Comparison of ENCODE assay signal across 8 cellular contexts in the genomic region with DNA sequence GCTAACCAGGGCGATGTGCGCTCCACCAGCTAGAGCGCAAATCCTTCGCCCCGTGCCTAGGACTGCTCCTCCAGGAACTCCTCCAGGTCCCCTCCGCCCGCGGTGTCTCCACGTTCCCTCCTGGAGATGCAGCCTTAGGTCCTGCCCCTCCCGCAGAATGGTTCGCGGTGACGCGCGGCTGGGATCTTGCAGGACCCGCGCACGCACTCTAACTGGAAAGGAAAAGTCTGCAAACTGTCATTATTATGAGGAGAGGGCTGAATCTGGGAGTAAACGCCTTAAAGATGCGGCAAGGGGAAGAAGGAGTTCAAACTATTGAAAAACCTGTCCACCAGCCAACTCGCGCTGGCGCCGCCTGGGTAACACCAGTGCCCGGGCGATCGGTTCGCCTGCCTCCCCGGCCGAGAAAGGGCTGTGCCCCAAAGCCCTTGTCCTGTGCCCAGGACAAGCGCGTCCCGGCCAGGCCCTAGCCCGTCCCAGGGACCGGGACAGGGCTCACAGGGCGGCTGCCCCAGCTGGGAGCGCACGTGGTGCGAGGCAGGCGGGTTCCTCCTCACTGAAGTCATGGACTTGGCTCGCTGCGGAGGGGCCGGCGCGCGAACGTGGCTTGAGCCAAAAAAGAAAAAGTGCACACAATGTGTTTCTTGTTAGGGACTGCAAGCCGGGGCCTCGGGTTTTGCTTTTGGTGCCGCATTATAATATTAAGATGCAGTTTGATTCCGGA. TPM values are rescaled to one million over a fixed set of nuclear protein-coding genes. Genes with fewer than 3 reads are reported as not detected.
DNase-seq lines count a peak whose midpoint lies in the region; ATAC-seq, FAIRE-seq and TF ChIP-seq lines count a peak whose summit lies in the region.

No MANE protein-coding gene starts in this region.

- H3K27me3 ChIP-seq in HUES64 (ENCODE audit: insufficient read depth, low read length) (peaks cover 46% of the 10 kb centered on the region), H1 (replicated peaks in 1 of 4; ENCODE audit: control insufficient read depth in 3 of 4, extremely low read depth in 1 of 4, insufficient read depth in 3 of 4, low read length in 3 of 4) (peaks cover 11 to 43% (median 40%) of the 10 kb centered on the region in 4 experiments)

- H4K5ac ChIP-seq in H1 (ENCODE audit: insufficient read length, low read depth, low read length): no peak overlapping the region

- 0 out of 2 replicates have a peak overlapping the region, but pooled peaks have one; percentile 88 for H2BK15ac ChIP-seq in H1 (ENCODE audit: low read length)

- H3K79me2 ChIP-seq in H1 (ENCODE audit: control insufficient read depth in 1 of 2, insufficient read depth in 2 of 2, low read length in 2 of 2) (no peaks in the 10 kb centered on the region), OCI-LY7 (ENCODE audit: insufficient read depth, low read depth, low read length) (no peaks in the 10 kb centered on the region)

- H3K27ac ChIP-seq in HUES64 (ENCODE audit: low read depth, low read length) (peak overlapping the region; percentile 98; the same call in 1 of the 2 replicates), H1 (ENCODE audit: low read depth, low read length) (no peak overlapping the region), temporal lobe (ENCODE audit: low read depth, low read length) (peak overlapping the region; percentile 33), OCI-LY7 (ENCODE audit: low read depth, low read length, poor library complexity, severe bottlenecking) (no peak overlapping the region)

- H3K56ac ChIP-seq in H1 (replicated peaks; ENCODE audit: insufficient read length, low read depth, low read length): no peak overlapping the region

- H3K36me3 ChIP-seq in HUES64 (ENCODE audit: insufficient read depth, low read length) (no peaks in the 10 kb centered on the region), H1 (ENCODE audit: control insufficient read depth in 2 of 4, insufficient read depth in 4 of 4, low read length in 3 of 4) (peaks cover 0 to 2% (median 0%) of the 10 kb centered on the region in 4 experiments; a peak in 1 of 8 replicates), OCI-LY7 (ENCODE audit: insufficient read depth, low read length) (no peaks in the 10 kb centered on the region)

- intact Hi-C loops in lower leg skin (cut with DNase I; ENCODE audit: low total_unique reads): loop anchor here (5.0 kb wide), 1 partner anchor 1076 kb away; no protein-coding TSS in a partner anchor
- intact Hi-C loops in OCI-LY7 (cut with micrococcal nuclease; ENCODE audit: unreplicated experiment): no loop called here

- no TSS peak for BruUV-seq in OCI-LY7 (replicated peaks; lab: Mats Ljungman, UMichigan)

- peak overlapping the region; percentile 67 for H4K91ac ChIP-seq in H1 (replicated peaks; ENCODE audit: insufficient read length, low read length)

- peak overlapping the region; percentile 57 for H3K9ac ChIP-seq in HUES64 (ENCODE audit: low read depth, low read length)
- H3K9ac ChIP-seq in H1 (replicated peaks in 1 of 4; ENCODE audit: extremely low read depth in 1 of 4, low read depth in 3 of 4, low read length in 3 of 4): peak overlapping the region in 3 of 4 experiments; percentile 26 to 46 (median 33); a peak in 2 of 7 replicates

- H3K4me2 ChIP-seq in H1 (ENCODE audit: insufficient read depth in 1 of 2, low read depth in 2 of 2, low read length in 2 of 2) (peak overlapping the region; percentile 93 to 97), OCI-LY7 (ENCODE audit: low read length) (no peak overlapping the region)

- peak overlapping the region; percentile 81 for H2BK12ac ChIP-seq in H1 (ENCODE audit: low read depth, low read length)

- TF ChIP-seq POLR2A in H1 (IDR thresholded peaks at IDR 0.05; ENCODE audit: control extremely low read depth in 1 of 2, low read depth in 2 of 2, low read length in 2 of 2) (0 out of 3 replicates have a peak, but pooled peaks of 1 of the 2 experiments have one; percentile 31), lower leg skin (IDR thresholded peaks at IDR 0.05) (no peak)

- H3K9me3 ChIP-seq in HUES64 (ENCODE audit: insufficient read depth, low read depth, low read length) (peaks cover 13% of the 10 kb centered on the region), H1 (ENCODE audit: insufficient read depth in 2 of 2, low read depth in 1 of 2, low read length in 1 of 2) (peaks cover 8 to 9% of the 10 kb centered on the region in 2 experiments), OCI-LY7 (ENCODE audit: low read length) (peaks cover 23% of the 10 kb centered on the region)

- DNase-seq in H1 (ENCODE audit: low read depth in 1 of 2, low spot score in 2 of 2) (peak in 1 of 2 experiments; percentile 69), lower leg skin (ENCODE audit: low spot score in 2 of 2) (peak; percentile 91 to 98), OCI-LY7 (ENCODE audit: low spot score) (no peak), HTR-8/SVneo (ENCODE audit: insufficient read length, low spot score) (no peak), NAMALWA (ENCODE audit: low spot score) (no peak)

- no peak overlapping the region for H3K14ac ChIP-seq in H1 (ENCODE audit: insufficient read length)

- H3K23ac ChIP-seq in H1 (ENCODE audit: insufficient read length): no peak overlapping the region

- WGBS in HUES64: 18% methylated on average over 51 of the region's 51 CpGs
- WGBS in H1 (ENCODE audit: extremely low coverage in 1 of 2, insufficient coverage in 1 of 2, insufficient read length in 1 of 2, insufficient replicate concordance in 2 of 2, low coverage in 1 of 2, low lambda C conversion rate in 2 of 2, missing lambda C conversion rate in 1 of 2), 2 experiments: 2% methylated on average over 45 of the region's 51 CpGs; no CpG with 5 or more reads in 1 of the 2 experiments
- 7 to 15% methylated on average over 30 to 51 of the region's 51 CpGs for WGBS in lower leg skin, 2 donors

- no peak for ATAC-seq in HG03135 (IDR thresholded peaks at IDR 0.05; ENCODE audit: unreplicated experiment)

- TF ChIP-seq RAD21 in H1 (IDR thresholded peaks at IDR 0.05 in 1 of 2, conservative IDR thresholded peaks at IDR 0.05 in 1 of 2; ENCODE audit: low read depth in 2 of 2, low read length in 2 of 2): no peak

- peak overlapping the region; percentile 62 for H3K4me3 ChIP-seq in HUES64 (ENCODE audit: low read length)
- peak overlapping the region; percentile 23 to 64 (median 43); a peak in 7 of 8 replicates for H3K4me3 ChIP-seq in H1 (ENCODE audit: extremely low read depth in 1 of 4, insufficient read depth in 2 of 4, low read depth in 3 of 4, low read length in 4 of 4)
- H3K4me3 ChIP-seq in lower leg skin (ENCODE audit: low read depth, poor library complexity, severe bottlenecking): peak overlapping the region; percentile 4
- H3K4me3 ChIP-seq in OCI-LY7 (ENCODE audit: low read depth, low read length, poor library complexity, severe bottlenecking): no peak overlapping the region

- H3K23me2 ChIP-seq in H1 (ENCODE audit: low read depth, low read length): peaks cover 29% of the 10 kb centered on the region

- no peak overlapping the region for H2AK5ac ChIP-seq in H1 (ENCODE audit: low read depth, low read length)

- peak overlapping the region; percentile 92 for H4K8ac ChIP-seq in H1 (ENCODE audit: extremely low read depth, insufficient read depth, low read length)

- H2BK5ac ChIP-seq in H1 (ENCODE audit: low read depth, low read length): peak overlapping the region; percentile 44

- 0 out of 2 replicates have a peak overlapping the region, but pooled peaks have one; percentile 48 for H2BK20ac ChIP-seq in H1 (ENCODE audit: low read length)

- H4K20me1 ChIP-seq in H1 (replicated peaks in 1 of 2; ENCODE audit: control insufficient read depth in 1 of 2, insufficient read depth in 2 of 2, low read length in 2 of 2): no peaks in the 10 kb centered on the region
- no peaks in the 10 kb centered on the region for H4K20me1 ChIP-seq in OCI-LY7 (ENCODE audit: insufficient read depth, low read length)

- H3K4ac ChIP-seq in H1 (replicated peaks; ENCODE audit: insufficient read length, low read depth, low read length): no peak overlapping the region

- TF ChIP-seq CTCF in H1 (IDR thresholded peaks at IDR 0.05; ENCODE audit: control extremely low read depth in 1 of 3, insufficient read depth in 1 of 3, low read depth in 1 of 3, low read length in 3 of 3): no peak
- TF ChIP-seq CTCF in lower leg skin (IDR thresholded peaks at IDR 0.05): no peak
- no peak for TF ChIP-seq CTCF in OCI-LY7 (conservative IDR thresholded peaks at IDR 0.05; ENCODE audit: low read length)

- TF ChIP-seq EP300 in H1 (IDR thresholded peaks at IDR 0.05; ENCODE audit: borderline replicate concordance in 1 of 2, low read depth in 2 of 2, low read length in 2 of 2): no peak

- POLR2A ChIA-PET in H1 (lab: Charles Lee; ENCODE audit: partially characterized antibody): interaction anchor here (1.6 to 2.2 kb wide), 3 partner anchors 19 to 91 kb away, joined by 4 to 6 read pairs (median 6); no protein-coding TSS in a partner anchor
- POLR2A ChIA-PET in OCI-LY7 (lab: Charles Lee): no interaction called here

- H3K79me1 ChIP-seq in H1 (ENCODE audit: low read depth, low read length): no peaks in the 10 kb centered on the region

- H2AFZ ChIP-seq in H1 (ENCODE audit: low read length) (no peak overlapping the region), OCI-LY7 (ENCODE audit: low read length) (no peak overlapping the region)

- CTCF ChIA-PET in H1 (lab: Charles Lee; ENCODE audit: partially characterized antibody) (interaction anchor here (1.1 to 1.5 kb wide), 3 partner anchors 29 to 136 kb away, joined by 3 to 4 read pairs (median 3); no protein-coding TSS in a partner anchor), OCI-LY7 (lab: Charles Lee; ENCODE audit: unreplicated experiment) (no interaction called here)

- no peak overlapping the region for H2BK120ac ChIP-seq in H1 (replicated peaks; ENCODE audit: low read depth, low read length)

- FAIRE-seq in H1 (lab: Jason Lieb, UNC) (no peak), HTR-8/SVneo (lab: Jason Lieb, UNC) (no peak)

- H3K4me1 ChIP-seq in HUES64 (ENCODE audit: insufficient read depth, low read length): peaks cover 26% of the 10 kb centered on the region
- peaks cover 7 to 39% (median 20%) of the 10 kb centered on the region in 4 experiments for H3K4me1 ChIP-seq in H1 (replicated peaks in 1 of 4; ENCODE audit: control insufficient read depth in 3 of 4, insufficient read depth in 4 of 4, low read length in 3 of 4)
- H3K4me1 ChIP-seq in OCI-LY7 (ENCODE audit: insufficient read depth, low read length, poor library complexity, severe bottlenecking): peaks cover 33% of the 10 kb centered on the region

- H3K9me2 ChIP-seq in OCI-LY7 (ENCODE audit: insufficient read depth, low read length): no peaks in the 10 kb centered on the region

- peak overlapping the region; percentile 71 for H3K18ac ChIP-seq in H1 (ENCODE audit: extremely low read depth, low read length)

RNA-seq across cellular contexts. Expression of a gene that starts 5.5 kb away (rescaled TPM):
- 104 TPM for polyA plus RNA-seq in HUES64 (2013, experiment 1 of 2)
- 113 TPM for polyA plus RNA-seq in HUES64 (2013, experiment 2 of 2)
- 36.7 and 37.1 TPM in 2 replicates for total RNA-seq in H1 (2021; fragmentation: NEBNext Ultra II Directional; extraction: Animal tissue kit (Norgen Biotek cat#: 25700))
- 163 and 214 TPM in 2 replicates for polyA plus RNA-seq in H1 (2011; rRNA removed)
- polyA plus RNA-seq in H1 (2011; cell fraction: cytosol; rRNA removed): 163 TPM
- polyA plus RNA-seq in H1 (2011; cell fraction: nucleus; rRNA removed): 221 TPM
- polyA plus RNA-seq in H1 (2012, experiment 1 of 2): 58.1 to 89.9 TPM (median 65.4 TPM) in 4 replicates
- 43.9 TPM for polyA plus RNA-seq in H1 (2012, experiment 2 of 2)
- 21.4 TPM for polyA plus RNA-seq in H1 (2013, experiment 1 of 2)
- polyA plus RNA-seq in H1 (2013, experiment 2 of 2): 22.4 TPM
- 89.2 and 91.6 TPM in 2 replicates for polyA minus RNA-seq in H1 (2011; rRNA and poly(A)+ RNA removed)
- polyA minus RNA-seq in H1 (2011; cell fraction: cytosol; rRNA and poly(A)+ RNA removed): 52.3 TPM
- 89.9 TPM for polyA minus RNA-seq in H1 (2011; cell fraction: nucleus; rRNA and poly(A)+ RNA removed)
- 100 to 1,000 TPM; 120 to 271 (median 209) TPM for total RNA-seq in lower leg skin
- total RNA-seq in temporal lobe: 91.7 TPM
- total RNA-seq in OCI-LY7 (2014; rRNA removed; shearing (Covaris generic)): 439 and 498 TPM in 2 replicates
- total RNA-seq in OCI-LY7 (2022): 69.8 and 79.3 TPM in 2 replicates

Comparison
In these comparisons a context has a peak if more than half of its experiments do, and no peak if none do; other contexts are left out.
1. H3K27ac ChIP-seq: peak in HUES64 (single experiment) and temporal lobe (single experiment); none in H1 (single experiment) and OCI-LY7 (single experiment).
2. DNase-seq: peak in lower leg skin (2 of 2); none in OCI-LY7 (single experiment), HTR-8/SVneo (single experiment) and NAMALWA (single experiment).